ENCODE assay signal across 1 cellular context in the genomic region with DNA sequence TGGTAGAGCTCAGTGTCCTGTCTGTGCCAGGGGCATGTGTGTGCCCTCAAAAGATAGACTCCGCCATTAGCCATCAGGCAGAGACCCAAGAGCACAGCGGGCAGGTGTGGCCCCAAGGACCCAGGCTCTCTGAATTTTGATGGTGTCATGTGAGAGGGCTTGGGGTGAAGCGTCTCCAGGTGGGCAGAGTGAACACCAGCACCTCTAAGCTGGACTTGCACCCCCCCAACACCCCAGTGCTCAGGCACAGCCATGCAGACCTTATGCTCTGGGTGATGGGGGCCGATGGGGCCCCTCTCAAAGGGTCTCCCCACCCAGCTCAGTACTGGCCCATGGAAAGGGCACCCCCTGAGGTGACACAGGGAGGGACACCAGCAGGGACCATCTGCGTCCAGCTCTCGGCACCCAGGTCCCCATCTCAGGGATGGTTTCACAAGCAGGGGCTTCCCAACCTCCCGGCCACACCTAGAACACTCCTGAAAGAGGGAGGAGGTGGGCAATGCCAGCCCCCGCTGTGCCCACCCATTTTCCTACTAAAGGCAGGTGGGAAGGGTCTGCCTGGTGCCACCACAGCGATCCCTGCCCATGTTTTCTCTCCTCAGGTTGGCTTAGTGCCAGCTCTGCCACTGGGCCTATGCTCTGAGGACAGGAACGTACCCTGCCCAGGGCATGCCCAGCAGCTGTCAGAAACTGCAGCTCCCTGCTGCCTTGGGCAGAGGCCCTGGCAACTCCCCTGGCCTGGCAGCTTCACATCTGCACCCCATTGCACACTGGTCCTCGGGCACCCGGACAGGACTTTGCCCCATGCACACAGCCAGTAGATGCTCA.
TF ChIP-seq lines count a peak whose summit lies in the region.

No MANE protein-coding gene starts in this region.

TF ChIP-seq in K562, 482 proteins besides CTCF, POLR2A, EP300 and RAD21:
- peak; percentile 71 for TF ChIP-seq NFIC (IDR thresholded peaks at IDR 0.05)
- no peak for TF ChIP-seq MYC (IDR thresholded peaks at IDR 0.05; ENCODE audit: low read depth, low read length)
- no peak for TF ChIP-seq MYC (CRISPR knock-in tag; IDR thresholded peaks at IDR 0.05; ENCODE audit: borderline replicate concordance, low read depth)
- TF ChIP-seq ZNF75A (CRISPR knock-in tag; IDR thresholded peaks at IDR 0.05): no peak
TF ChIP-seq in K562: peak in this region for 1.
